In the genomic region with DNA sequence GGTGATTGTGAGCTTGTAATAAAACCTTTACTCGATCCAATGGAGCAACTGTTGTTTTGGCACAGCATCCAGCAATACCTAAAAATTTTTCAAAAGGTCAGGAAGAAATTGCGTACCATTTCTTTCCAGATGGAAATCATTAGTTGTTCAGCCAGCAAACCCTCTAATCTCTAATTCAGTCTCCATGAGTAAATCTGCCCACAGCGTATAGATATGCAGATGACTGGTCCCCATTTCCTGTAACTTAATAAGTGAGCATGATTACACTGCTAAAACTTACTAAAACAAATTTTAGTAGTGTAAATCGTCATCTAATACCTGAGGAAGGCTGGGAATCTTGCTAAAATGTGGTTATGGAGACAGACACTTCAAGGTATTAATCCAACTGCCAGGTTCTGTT, we compare ENCODE assay signal across 1 cellular context.
TF ChIP-seq lines count a peak whose summit lies in the region.

No MANE protein-coding gene starts in this region.

TF ChIP-seq in GM23338, 12 proteins besides CTCF, POLR2A, EP300 and RAD21:
- TF ChIP-seq JUNB (IDR thresholded peaks at IDR 0.05; ENCODE audit: unreplicated experiment) (no peak), STAT1 (IDR thresholded peaks at IDR 0.05; ENCODE audit: unreplicated experiment) (no peak), ZNF331 (CRISPR knock-in tag; IDR thresholded peaks at IDR 0.05; ENCODE audit: low read depth) (no peak), NANOG (IDR thresholded peaks at IDR 0.05; ENCODE audit: borderline replicate concordance) (no peak), EZH2 (IDR thresholded peaks at IDR 0.05; ENCODE audit: low read depth, unreplicated experiment) (no peak), CREB1 (CRISPR knock-in tag; IDR thresholded peaks at IDR 0.05; ENCODE audit: low read depth) (no peak), EZH2phosphoT487 (IDR thresholded peaks at IDR 0.05; ENCODE audit: unreplicated experiment) (no peak)
- TF ChIP-seq, protein P1, sequence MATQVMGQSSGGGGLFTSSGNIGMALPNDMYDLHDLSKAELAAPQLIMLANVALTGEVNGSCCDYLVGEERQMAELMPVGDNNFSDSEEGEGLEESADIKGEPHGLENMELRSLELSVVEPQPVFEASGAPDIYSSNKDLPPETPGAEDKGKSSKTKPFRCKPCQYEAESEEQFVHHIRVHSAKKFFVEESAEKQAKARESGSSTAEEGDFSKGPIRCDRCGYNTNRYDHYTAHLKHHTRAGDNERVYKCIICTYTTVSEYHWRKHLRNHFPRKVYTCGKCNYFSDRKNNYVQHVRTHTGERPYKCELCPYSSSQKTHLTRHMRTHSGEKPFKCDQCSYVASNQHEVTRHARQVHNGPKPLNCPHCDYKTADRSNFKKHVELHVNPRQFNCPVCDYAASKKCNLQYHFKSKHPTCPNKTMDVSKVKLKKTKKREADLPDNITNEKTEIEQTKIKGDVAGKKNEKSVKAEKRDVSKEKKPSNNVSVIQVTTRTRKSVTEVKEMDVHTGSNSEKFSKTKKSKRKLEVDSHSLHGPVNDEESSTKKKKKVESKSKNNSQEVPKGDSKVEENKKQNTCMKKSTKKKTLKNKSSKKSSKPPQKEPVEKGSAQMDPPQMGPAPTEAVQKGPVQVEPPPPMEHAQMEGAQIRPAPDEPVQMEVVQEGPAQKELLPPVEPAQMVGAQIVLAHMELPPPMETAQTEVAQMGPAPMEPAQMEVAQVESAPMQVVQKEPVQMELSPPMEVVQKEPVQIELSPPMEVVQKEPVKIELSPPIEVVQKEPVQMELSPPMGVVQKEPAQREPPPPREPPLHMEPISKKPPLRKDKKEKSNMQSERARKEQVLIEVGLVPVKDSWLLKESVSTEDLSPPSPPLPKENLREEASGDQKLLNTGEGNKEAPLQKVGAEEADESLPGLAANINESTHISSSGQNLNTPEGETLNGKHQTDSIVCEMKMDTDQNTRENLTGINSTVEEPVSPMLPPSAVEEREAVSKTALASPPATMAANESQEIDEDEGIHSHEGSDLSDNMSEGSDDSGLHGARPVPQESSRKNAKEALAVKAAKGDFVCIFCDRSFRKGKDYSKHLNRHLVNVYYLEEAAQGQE (IDR thresholded peaks at IDR 0.05; ENCODE audit: unreplicated experiment): no peak
- TF ChIP-seq, protein P2, sequence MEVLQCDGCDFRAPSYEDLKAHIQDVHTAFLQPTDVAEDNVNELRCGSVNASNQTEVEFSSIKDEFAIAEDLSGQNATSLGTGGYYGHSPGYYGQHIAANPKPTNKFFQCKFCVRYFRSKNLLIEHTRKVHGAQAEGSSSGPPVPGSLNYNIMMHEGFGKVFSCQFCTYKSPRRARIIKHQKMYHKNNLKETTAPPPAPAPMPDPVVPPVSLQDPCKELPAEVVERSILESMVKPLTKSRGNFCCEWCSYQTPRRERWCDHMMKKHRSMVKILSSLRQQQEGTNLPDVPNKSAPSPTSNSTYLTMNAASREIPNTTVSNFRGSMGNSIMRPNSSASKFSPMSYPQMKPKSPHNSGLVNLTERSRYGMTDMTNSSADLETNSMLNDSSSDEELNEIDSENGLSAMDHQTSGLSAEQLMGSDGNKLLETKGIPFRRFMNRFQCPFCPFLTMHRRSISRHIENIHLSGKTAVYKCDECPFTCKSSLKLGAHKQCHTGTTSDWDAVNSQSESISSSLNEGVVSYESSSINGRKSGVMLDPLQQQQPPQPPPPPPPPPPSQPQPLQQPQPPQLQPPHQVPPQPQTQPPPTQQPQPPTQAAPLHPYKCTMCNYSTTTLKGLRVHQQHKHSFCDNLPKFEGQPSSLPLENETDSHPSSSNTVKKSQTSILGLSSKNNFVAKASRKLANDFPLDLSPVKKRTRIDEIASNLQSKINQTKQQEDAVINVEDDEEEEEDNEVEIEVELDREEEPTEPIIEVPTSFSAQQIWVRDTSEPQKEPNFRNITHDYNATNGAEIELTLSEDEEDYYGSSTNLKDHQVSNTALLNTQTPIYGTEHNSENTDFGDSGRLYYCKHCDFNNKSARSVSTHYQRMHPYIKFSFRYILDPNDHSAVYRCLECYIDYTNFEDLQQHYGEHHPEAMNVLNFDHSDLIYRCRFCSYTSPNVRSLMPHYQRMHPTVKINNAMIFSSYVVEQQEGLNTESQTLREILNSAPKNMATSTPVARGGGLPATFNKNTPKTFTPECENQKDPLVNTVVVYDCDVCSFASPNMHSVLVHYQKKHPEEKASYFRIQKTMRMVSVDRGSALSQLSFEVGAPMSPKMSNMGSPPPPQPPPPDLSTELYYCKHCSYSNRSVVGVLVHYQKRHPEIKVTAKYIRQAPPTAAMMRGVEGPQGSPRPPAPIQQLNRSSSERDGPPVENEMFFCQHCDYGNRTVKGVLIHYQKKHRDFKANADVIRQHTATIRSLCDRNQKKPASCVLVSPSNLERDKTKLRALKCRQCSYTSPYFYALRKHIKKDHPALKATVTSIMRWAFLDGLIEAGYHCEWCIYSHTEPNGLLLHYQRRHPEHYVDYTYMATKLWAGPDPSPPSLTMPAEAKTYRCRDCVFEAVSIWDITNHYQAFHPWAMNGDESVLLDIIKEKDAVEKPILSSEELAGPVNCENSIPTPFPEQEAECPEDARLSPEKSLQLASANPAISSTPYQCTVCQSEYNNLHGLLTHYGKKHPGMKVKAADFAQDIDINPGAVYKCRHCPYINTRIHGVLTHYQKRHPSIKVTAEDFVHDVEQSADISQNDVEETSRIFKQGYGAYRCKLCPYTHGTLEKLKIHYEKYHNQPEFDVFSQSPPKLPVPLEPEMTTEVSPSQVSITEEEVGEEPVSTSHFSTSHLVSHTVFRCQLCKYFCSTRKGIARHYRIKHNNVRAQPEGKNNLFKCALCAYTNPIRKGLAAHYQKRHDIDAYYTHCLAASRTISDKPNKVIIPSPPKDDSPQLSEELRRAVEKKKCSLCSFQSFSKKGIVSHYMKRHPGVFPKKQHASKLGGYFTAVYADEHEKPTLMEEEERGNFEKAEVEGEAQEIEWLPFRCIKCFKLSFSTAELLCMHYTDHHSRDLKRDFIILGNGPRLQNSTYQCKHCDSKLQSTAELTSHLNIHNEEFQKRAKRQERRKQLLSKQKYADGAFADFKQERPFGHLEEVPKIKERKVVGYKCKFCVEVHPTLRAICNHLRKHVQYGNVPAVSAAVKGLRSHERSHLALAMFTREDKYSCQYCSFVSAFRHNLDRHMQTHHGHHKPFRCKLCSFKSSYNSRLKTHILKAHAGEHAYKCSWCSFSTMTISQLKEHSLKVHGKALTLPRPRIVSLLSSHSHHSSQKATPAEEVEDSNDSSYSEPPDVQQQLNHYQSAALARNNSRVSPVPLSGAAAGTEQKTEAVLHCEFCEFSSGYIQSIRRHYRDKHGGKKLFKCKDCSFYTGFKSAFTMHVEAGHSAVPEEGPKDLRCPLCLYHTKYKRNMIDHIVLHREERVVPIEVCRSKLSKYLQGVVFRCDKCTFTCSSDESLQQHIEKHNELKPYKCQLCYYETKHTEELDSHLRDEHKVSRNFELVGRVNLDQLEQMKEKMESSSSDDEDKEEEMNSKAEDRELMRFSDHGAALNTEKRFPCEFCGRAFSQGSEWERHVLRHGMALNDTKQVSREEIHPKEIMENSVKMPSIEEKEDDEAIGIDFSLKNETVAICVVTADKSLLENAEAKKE (CRISPR knock-in tag; IDR thresholded peaks at IDR 0.05): no peak
- TF ChIP-seq, protein P3, sequence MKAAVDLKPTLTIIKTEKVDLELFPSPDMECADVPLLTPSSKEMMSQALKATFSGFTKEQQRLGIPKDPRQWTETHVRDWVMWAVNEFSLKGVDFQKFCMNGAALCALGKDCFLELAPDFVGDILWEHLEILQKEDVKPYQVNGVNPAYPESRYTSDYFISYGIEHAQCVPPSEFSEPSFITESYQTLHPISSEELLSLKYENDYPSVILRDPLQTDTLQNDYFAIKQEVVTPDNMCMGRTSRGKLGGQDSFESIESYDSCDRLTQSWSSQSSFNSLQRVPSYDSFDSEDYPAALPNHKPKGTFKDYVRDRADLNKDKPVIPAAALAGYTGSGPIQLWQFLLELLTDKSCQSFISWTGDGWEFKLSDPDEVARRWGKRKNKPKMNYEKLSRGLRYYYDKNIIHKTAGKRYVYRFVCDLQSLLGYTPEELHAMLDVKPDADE (IDR thresholded peaks at IDR 0.05): no peak
